ENCODE assay signal across 8 cellular contexts in genomic region chr6:83067448-83068413, GRCh38. TPM values are rescaled to one million over a fixed set of nuclear protein-coding genes. Genes with fewer than 3 reads are reported as not detected.
DNase-seq lines count a peak whose midpoint lies in the region; FAIRE-seq and TF ChIP-seq lines count a peak whose summit lies in the region.

Gene DOP1A (plus strand): TSS chr6:83067671. CDS start chr6:83096978, 29,307 bp downstream.

- peak; percentile 37 for FAIRE-seq in frontal cortex (lab: Jason Lieb, UNC)

- CTCF ChIA-PET in activated naive CD4-positive, alpha-beta T cell treated with anti-CD3 and anti-CD28 coated beads, Interleukin-2, amount 10 ng/mL, durations not matched to agents 7 days and 5 days (lab: Charles Lee), result interaction anchor here (0.6 to 6.9 kb wide), 19 partner anchors 8 to 1160 kb away, joined by 3 to 169 read pairs (median 5); partner anchors contain the start of genes CEP162 and PRSS35

- H3K36me3 Mint-ChIP-seq in HFFc6 (ENCODE audit: low read depth), result no peaks in the 10 kb centered on the region
- H3K36me3 Mint-ChIP-seq in activated naive CD4-positive, alpha-beta T cell treated with anti-CD3 and anti-CD28 coated beads, Interleukin-2, amount 10 ng/mL, durations not matched to agents 7 days and 5 days, result no peaks in the 10 kb centered on the region

- peak within 1 kb of the TSS; percentile 77 for H3K4me3 ChIP-seq in GM08714 (ENCODE audit: low read length)
- H3K4me3 ChIP-seq in neutrophil (ENCODE audit: low read depth in 1 of 2, low read length in 1 of 2), result peak within 1 kb of the TSS; percentile 84 to 85

- no peaks in the 10 kb centered on the region for H3K9me3 ChIP-seq in neutrophil

- peaks cover 24 to 29% of the 10 kb centered on the region in 2 experiments for H3K4me1 ChIP-seq in neutrophil (ENCODE audit: control insufficient read depth in 1 of 2, insufficient read depth in 1 of 2, low read depth in 1 of 2, low read length in 1 of 2)

- DNase-seq in HFFc6 (peak; percentile 88), NAMALWA (ENCODE audit: low spot score) (peak; percentile 96), SK-N-DZ (ENCODE audit: low spot score) (peak; percentile 93), frontal cortex (ENCODE audit: low spot score in 2 of 2) (peak; percentile 87 to 90), substantia nigra (lab: John Stamatoyannopoulos, UW) (peak; percentile 58 to 97 (median 89))
- DNase-seq in activated naive CD4-positive, alpha-beta T cell treated with anti-CD3 and anti-CD28 coated beads, Interleukin-2, amount 10 ng/mL, durations not matched to agents 7 days and 5 days, result peak; percentile 97

- peak within 1 kb of the TSS; percentile 94 for H3K4me3 Mint-ChIP-seq in HFFc6
- H3K4me3 Mint-ChIP-seq in activated naive CD4-positive, alpha-beta T cell treated with anti-CD3 and anti-CD28 coated beads, Interleukin-2, amount 10 ng/mL, durations not matched to agents 7 days and 5 days, result peak within 1 kb of the TSS; percentile 91

- peak within 1 kb of the TSS; percentile 90 for H3K27ac ChIP-seq in neutrophil
- peak within 1 kb of the TSS; percentile 71 for H3K27ac ChIP-seq in substantia nigra (ENCODE audit: low read depth, low read length, poor library complexity, severe bottlenecking)

- H3K36me3 ChIP-seq in neutrophil, result no peaks in the 10 kb centered on the region

- H3K4me1 Mint-ChIP-seq in HFFc6 (ENCODE audit: low read depth), result peaks cover 57% of the 10 kb centered on the region
- H3K4me1 Mint-ChIP-seq in activated naive CD4-positive, alpha-beta T cell treated with anti-CD3 and anti-CD28 coated beads, Interleukin-2, amount 10 ng/mL, durations not matched to agents 7 days and 5 days, result peaks cover 45% of the 10 kb centered on the region

- TF ChIP-seq CTCF in HFFc6 (IDR thresholded peaks at IDR 0.05), result peak; percentile 99
- peak; percentile 95 for TF ChIP-seq CTCF in neutrophil (IDR thresholded peaks at IDR 0.05)

- H3K27me3 Mint-ChIP-seq in HFFc6 (ENCODE audit: insufficient read depth), result no peaks in the 10 kb centered on the region
- H3K27me3 Mint-ChIP-seq in activated naive CD4-positive, alpha-beta T cell treated with anti-CD3 and anti-CD28 coated beads, Interleukin-2, amount 10 ng/mL, durations not matched to agents 7 days and 5 days, result no peaks in the 10 kb centered on the region

- H3K27me3 ChIP-seq in neutrophil, result peaks cover 10% of the 10 kb centered on the region

- H3K27ac Mint-ChIP-seq in HFFc6, result peak within 1 kb of the TSS; percentile 71
- peak within 1 kb of the TSS; percentile 93 for H3K27ac Mint-ChIP-seq in activated naive CD4-positive, alpha-beta T cell treated with anti-CD3 and anti-CD28 coated beads, Interleukin-2, amount 10 ng/mL, durations not matched to agents 7 days and 5 days

- H3K9me3 Mint-ChIP-seq in HFFc6, result no peaks in the 10 kb centered on the region
- H3K9me3 Mint-ChIP-seq in activated naive CD4-positive, alpha-beta T cell treated with anti-CD3 and anti-CD28 coated beads, Interleukin-2, amount 10 ng/mL, durations not matched to agents 7 days and 5 days, result no peaks in the 10 kb centered on the region

RNA-seq across cellular contexts. Expression of gene DOP1A, which starts in this region (rescaled TPM):
- 10 to 100 TPM in 5 of 6 experiments, 1 to 10 TPM in 1; 9.5 to 15.4 (median 13.2) TPM for total RNA-seq in HFFc6 (2021; fragmentation: NEBNext Ultra II Directional; extraction: Animal tissue kit (Norgen Biotek cat#: 25700))
- 8.7 and 12.5 TPM in 2 replicates for polyA plus RNA-seq in SK-N-DZ (2014; cell fraction: cytosol; rRNA removed)
- 24.8 and 28.6 TPM in 2 replicates for polyA plus RNA-seq in SK-N-DZ (2014; cell fraction: nucleus; rRNA removed)
- total RNA-seq in frontal cortex, result 81.1 TPM

Comparison
In these comparisons a context has a peak if more than half of its experiments do, and no peak if none do; other contexts are left out.
1. Peak in every context shown above with its lines: DNase-seq, H3K4me3 ChIP-seq and H3K27ac ChIP-seq.